9 cellular contexts compared by ENCODE assay signal in genomic region chr6:127117979-127118504, GRCh38. TPM values are rescaled to one million over a fixed set of nuclear protein-coding genes. Genes with fewer than 3 reads are reported as not detected.
DNase-seq lines count a peak whose midpoint lies in the region; ATAC-seq and TF ChIP-seq lines count a peak whose summit lies in the region.
"Had no signal": no experiment of that assay in that cellular context is flagged by ENCODE, and none has a peak within 500 bp of the region (broad histone marks: within the 10 kb centered on the region; RNA-seq: fewer than 3 reads in every experiment).

No MANE protein-coding gene starts in this region.

- no peaks in the 10 kb centered on the region for H3K36me3 Mint-ChIP-seq in MCF 10A (ENCODE audit: insufficient read depth, unreplicated experiment)

- no peak overlapping the region for H3K27ac Mint-ChIP-seq in MCF 10A (ENCODE audit: low read depth, unreplicated experiment)

- POLR2A ChIA-PET in MCF 10A (lab: Yijun Ruan, JAX): no interaction called here

- H3K4me3 Mint-ChIP-seq in MCF 10A (ENCODE audit: unreplicated experiment): peak overlapping the region; percentile 69

- H3K9me3 Mint-ChIP-seq in MCF 10A (ENCODE audit: unreplicated experiment): no peaks in the 10 kb centered on the region

- H3K4me1 Mint-ChIP-seq in MCF 10A (ENCODE audit: insufficient read depth, unreplicated experiment): peaks cover 4% of the 10 kb centered on the region

- no peak overlapping the region for H3K27ac ChIP-seq in lung (ENCODE audit: low read depth in 1 of 2, low read length in 1 of 2)
- no peak overlapping the region for H3K27ac ChIP-seq in urinary bladder (ENCODE audit: low read depth)

- peaks cover 99% of the 10 kb centered on the region for H3K27me3 Mint-ChIP-seq in MCF 10A (ENCODE audit: insufficient read depth, unreplicated experiment)

- H3K36me3 ChIP-seq in lung (ENCODE audit: control insufficient read depth in 2 of 2, insufficient read depth in 2 of 2, low read length in 2 of 2) (no peaks in the 10 kb centered on the region), urinary bladder (ENCODE audit: insufficient read depth) (no peaks in the 10 kb centered on the region)

- peaks cover 0 to 10% of the 10 kb centered on the region in 2 donors for H3K4me1 ChIP-seq in lung (ENCODE audit: control insufficient read depth in 2 of 2, insufficient read depth in 2 of 2, low read length in 2 of 2)
- H3K4me1 ChIP-seq in urinary bladder (ENCODE audit: insufficient read depth): peaks cover 2% of the 10 kb centered on the region

- no TSS peak for BruUV-seq in MCF 10A (replicated peaks; lab: Mats Ljungman, UMichigan)

- CTCF ChIA-PET in MCF 10A (lab: Yijun Ruan, JAX): no interaction called here

- TF ChIP-seq CTCF in MCF 10A (IDR thresholded peaks at IDR 0.05; ENCODE audit: unreplicated experiment) (no peak), lung (IDR thresholded peaks at IDR 0.05; ENCODE audit: control extremely low read depth, extremely low read depth) (no peak)

- H3K4me3 ChIP-seq in lung (peak overlapping the region; percentile 49), urinary bladder (ENCODE audit: low read depth, low read length) (peak overlapping the region; percentile 71)

- intact Hi-C loops in Right ventricle myocardium inferior (cut with DNase I): no loop called here
- intact Hi-C loops in left ventricle myocardium superior (cut with micrococcal nuclease): no loop called here
- intact Hi-C loops in MCF 10A (cut with micrococcal nuclease): no loop called here

- no peaks in the 10 kb centered on the region for H3K9me3 ChIP-seq in lung (ENCODE audit: control insufficient read depth in 2 of 2, insufficient read depth in 1 of 2, low read length in 1 of 2)

- peak; percentile 52 for DNase-seq in Right ventricle myocardium inferior (ENCODE audit: missing footprints)
- DNase-seq in left ventricle myocardium superior: no peak
- DNase-seq in MCF 10A (ENCODE audit: unreplicated experiment): no peak
- no peak for DNase-seq in lung (ENCODE audit: low spot score)
- DNase-seq in GOT3 (lab: John Stamatoyannopoulos, UW): no peak
- DNase-seq in NOMO-1 treated with dmso at 0.1 percent for 144 hours (lab: John Stamatoyannopoulos, UW; ENCODE audit: unreplicated experiment): no peak

- WGBS in lung, 2 donors: 1 to 2% methylated on average over 25 to 29 of the region's 29 CpGs
- WGBS in urinary bladder: 2% methylated on average over 29 of the region's 29 CpGs

- H3K27me3 ChIP-seq in lung (ENCODE audit: control insufficient read depth, insufficient read depth): no peaks in the 10 kb centered on the region

- no peak for ATAC-seq in Right ventricle myocardium inferior
- ATAC-seq in left ventricle myocardium superior: no peak
- no peak for ATAC-seq in lung (ENCODE audit: insufficient read depth, low FRiP score)
- ATAC-seq in GM21423 (IDR thresholded peaks at IDR 0.05; ENCODE audit: unreplicated experiment): no peak

RNA-seq across cellular contexts. Expression of gene RSPO3, which starts 0.4 kb away (rescaled TPM):
- total RNA-seq in Right ventricle myocardium inferior (0.92 TPM), left ventricle myocardium superior (0.57 TPM), MCF 10A (2022) (not detected in 2 replicates), lung (1 to 10 TPM; 5.5 to 5.9 TPM), urinary bladder (4.9 TPM)
- polyA plus RNA-seq in lung (1 to 10 TPM in 1 of 2 donors, under 1 TPM in 1; 0.88 to 3.8 TPM), urinary bladder (4.4 TPM)
- total RNA-seq: mononuclear cell had no signal
